Comparison of ENCODE assay signal across 8 cellular contexts in genomic region chr12:2613674-2614073, GRCh38.
A peak's percentile ranks its signal among the peaks of the same experiment; 100 is the strongest.
DNase-seq lines count a peak whose midpoint lies in the region; ATAC-seq lines count a peak whose summit lies in the region.

No MANE protein-coding gene starts in this region.

- DNase-seq in CD1c-positive myeloid dendritic cell (ENCODE audit: extremely low spot score) (peak; percentile 78), astrocyte of the hippocampus (ENCODE audit: low read depth, low spot score) (peak; percentile 90), posterior vena cava (ENCODE audit: low spot score) (peak; percentile 88), medulla oblongata (ENCODE audit: extremely low spot score) (no peak), SKM-1 (lab: John Stamatoyannopoulos, UW; ENCODE audit: unreplicated experiment) (no peak)

- intact Hi-C loops in posterior vena cava (cut with DNase I) = no loop called here

- peak; percentile 59 for ATAC-seq in HG03432 (IDR thresholded peaks at IDR 0.05; ENCODE audit: unreplicated experiment)
- ATAC-seq in HG03025 (IDR thresholded peaks at IDR 0.05; ENCODE audit: low FRiP score, unreplicated experiment) = no peak
- ATAC-seq in HG03460 (IDR thresholded peaks at IDR 0.05; ENCODE audit: unreplicated experiment) = no peak

Comparison
In these comparisons a context has a peak if more than half of its experiments do, and no peak if none do; other contexts are left out.
1. DNase-seq: peak in CD1c-positive myeloid dendritic cell (single experiment), astrocyte of the hippocampus (single experiment) and posterior vena cava (single experiment); none in medulla oblongata (single experiment) and SKM-1 (single experiment).